21 cellular contexts compared by ENCODE assay signal in the genomic region with DNA sequence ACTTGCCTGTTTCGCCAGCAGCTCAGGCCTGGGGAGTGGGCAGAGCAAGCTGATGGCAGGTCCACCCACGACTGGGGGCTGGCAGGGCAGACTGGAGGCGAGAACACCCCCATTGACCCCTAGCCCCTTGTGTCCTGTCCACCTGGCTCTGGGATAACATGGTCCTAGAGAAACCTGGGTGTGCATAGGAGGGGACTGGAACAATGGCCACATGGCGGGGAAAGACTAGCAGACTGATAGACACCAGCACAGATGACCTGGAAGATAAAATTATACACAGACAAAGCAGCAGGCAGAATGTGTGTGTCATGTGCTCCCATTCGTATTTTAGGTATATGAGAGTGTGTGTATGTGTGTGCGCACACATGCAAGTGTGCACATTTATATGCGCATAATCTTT. TPM values are rescaled to one million over a fixed set of nuclear protein-coding genes. Genes with fewer than 3 reads are reported as not detected.
DNase-seq lines count a peak whose midpoint lies in the region; ATAC-seq, FAIRE-seq and TF ChIP-seq lines count a peak whose summit lies in the region.
"Had no signal": no experiment of that assay in that cellular context is flagged by ENCODE, and none has a peak within 500 bp of the region (broad histone marks: within the 10 kb centered on the region; RNA-seq: fewer than 3 reads in every experiment).

No MANE protein-coding gene starts in this region.

- H3K9me3 ChIP-seq in SK-N-SH (no peaks in the 10 kb centered on the region), PC-9 (ENCODE audit: insufficient read depth, low read depth) (no peaks in the 10 kb centered on the region)
- H3K9me3 ChIP-seq: Caco-2 had no signal

- CTCF ChIA-PET in SK-N-SH (lab: Yijun Ruan, JAX): no interaction called here
- CTCF ChIA-PET in PC-9 (lab: Charles Lee): interaction anchor here (0.7 kb wide), 1 partner anchor 106 kb away, joined by 4 read pairs; no protein-coding TSS in a partner anchor

- H3K36me3 ChIP-seq in SK-N-SH (replicated peaks in 1 of 2; ENCODE audit: control insufficient read depth in 1 of 2, insufficient read depth in 2 of 2, low read length in 1 of 2) (peaks cover 3 to 6% of the 10 kb centered on the region in 2 experiments), PC-9 (ENCODE audit: low read depth) (no peaks in the 10 kb centered on the region)

- H2AFZ ChIP-seq in SK-N-SH (ENCODE audit: low read depth): no peak overlapping the region
- no peak overlapping the region for H2AFZ ChIP-seq in PC-9
- H2AFZ ChIP-seq: GM23248 had no signal

- H3K4me1 ChIP-seq in SK-N-SH (ENCODE audit: control insufficient read depth in 1 of 2, insufficient read depth in 2 of 2, low read depth in 1 of 2, low read length in 1 of 2) (peaks cover 0 to 6% of the 10 kb centered on the region in 2 experiments; a peak in 1 of 4 replicates), PC-9 (replicated peaks; ENCODE audit: insufficient read depth) (no peaks in the 10 kb centered on the region)
- H3K4me1 ChIP-seq: Caco-2 had no signal

- H3K9me3 Mint-ChIP-seq in effector memory CD8-positive, alpha-beta T cell: no peaks in the 10 kb centered on the region
- H3K9me3 Mint-ChIP-seq in stimulated activated memory B cell treated with anti-CD40 and anti-IgM and Interleukin-4, amounts not matched to agents 10 μg/mL and 1 μg/mL and 100 μg/mL, for 72 hours: peaks cover 5% of the 10 kb centered on the region
- H3K9me3 Mint-ChIP-seq: CD8-positive, alpha-beta T cell had no signal

- peaks cover 23% of the 10 kb centered on the region for H3K36me3 Mint-ChIP-seq in effector memory CD8-positive, alpha-beta T cell (ENCODE audit: insufficient read depth)
- peaks cover 84% of the 10 kb centered on the region for H3K36me3 Mint-ChIP-seq in stimulated activated memory B cell treated with anti-CD40 and anti-IgM and Interleukin-4, amounts not matched to agents 10 μg/mL and 1 μg/mL and 100 μg/mL, for 72 hours

- TF ChIP-seq CTCF in SK-N-SH (IDR thresholded peaks at IDR 0.05) (no peak), PC-9 (conservative IDR thresholded peaks at IDR 0.05) (no peak)

- no peaks in the 10 kb centered on the region for H4K20me1 ChIP-seq in SK-N-SH (ENCODE audit: insufficient read depth)
- H4K20me1 ChIP-seq in PC-9 (ENCODE audit: insufficient read depth): no peaks in the 10 kb centered on the region

- no peaks in the 10 kb centered on the region for H3K79me2 ChIP-seq in SK-N-SH (ENCODE audit: insufficient read depth)
- no peaks in the 10 kb centered on the region for H3K79me2 ChIP-seq in PC-9 (ENCODE audit: low read depth)

- H3K27me3 Mint-ChIP-seq in effector memory CD8-positive, alpha-beta T cell: no peaks in the 10 kb centered on the region
- H3K27me3 Mint-ChIP-seq in stimulated activated memory B cell treated with anti-CD40 and anti-IgM and Interleukin-4, amounts not matched to agents 10 μg/mL and 1 μg/mL and 100 μg/mL, for 72 hours: no peaks in the 10 kb centered on the region

- 84% methylated on average over 6 of the region's 7 CpGs for WGBS in SK-N-SH (ENCODE audit: low lambda C conversion rate)

- H3K9ac ChIP-seq in SK-N-SH: no peak overlapping the region
- H3K9ac ChIP-seq: GM23248 had no signal

- no TSS peak for BruUV-seq in PC-9 (replicated peaks; lab: Mats Ljungman, UMichigan)

- peak; percentile 52 for DNase-seq in SK-N-SH
- DNase-seq in GM12891 (ENCODE audit: insufficient read length, low spot score): no peak
- DNase-seq in effector memory CD8-positive, alpha-beta T cell: no peak
- no peak for DNase-seq in DMS 273 (lab: John Stamatoyannopoulos, UW; ENCODE audit: unreplicated experiment)
- no peak for DNase-seq in PC-9
- DNase-seq in activated CD4-positive, alpha-beta T cell treated with anti-CD3 and anti-CD28 coated beads, Interleukin-2, amount 50 U/mL, for 4 hours: no peak
- DNase-seq: Caco-2; CD8-positive, alpha-beta T cell; DMS 273 treated with DMSO at 0.1 percent for 48 hours; GM23248; IMR-90 had no signal

- POLR2A ChIA-PET in SK-N-SH (lab: Yijun Ruan, JAX) (no interaction called here), PC-9 (lab: Charles Lee; ENCODE audit: unreplicated experiment) (no interaction called here)

- ATAC-seq in SK-N-SH treated with all-trans-retinoic acid at 6 μM for 48 hours: no peak
- ATAC-seq in effector memory CD8-positive, alpha-beta T cell (replicated peaks): no peak
- ATAC-seq in stimulated activated memory B cell treated with anti-CD40 and anti-IgM and Interleukin-4, amounts not matched to agents 10 μg/mL and 1 μg/mL and 100 μg/mL, for 72 hours: no peak
- ATAC-seq: CD8-positive, alpha-beta T cell; HCT116 had no signal

- no peak overlapping the region for H3K4me3 Mint-ChIP-seq in effector memory CD8-positive, alpha-beta T cell
- no peak overlapping the region for H3K4me3 Mint-ChIP-seq in stimulated activated memory B cell treated with anti-CD40 and anti-IgM and Interleukin-4, amounts not matched to agents 10 μg/mL and 1 μg/mL and 100 μg/mL, for 72 hours
- H3K4me3 Mint-ChIP-seq: CD14-positive monocyte; CD8-positive, alpha-beta T cell had no signal

- no peak for TF ChIP-seq EP300 in SK-N-SH (IDR thresholded peaks at IDR 0.05; ENCODE audit: borderline replicate concordance in 1 of 2, low read depth in 1 of 2, low read length in 1 of 2)

- H3K27me3 ChIP-seq in SK-N-SH (ENCODE audit: insufficient read depth) (no peaks in the 10 kb centered on the region), PC-9 (ENCODE audit: insufficient read depth, low read depth) (no peaks in the 10 kb centered on the region)

- no peaks in the 10 kb centered on the region for H3K9me2 ChIP-seq in SK-N-SH
- no peaks in the 10 kb centered on the region for H3K9me2 ChIP-seq in PC-9 (ENCODE audit: insufficient read depth)

- peaks cover 33 to 42% of the 10 kb centered on the region in 2 donors for H3K4me1 Mint-ChIP-seq in effector memory CD8-positive, alpha-beta T cell (ENCODE audit: low read depth in 2 of 2)
- H3K4me1 Mint-ChIP-seq in stimulated activated memory B cell treated with anti-CD40 and anti-IgM and Interleukin-4, amounts not matched to agents 10 μg/mL and 1 μg/mL and 100 μg/mL, for 72 hours: peaks cover 69% of the 10 kb centered on the region

- no peak for TF ChIP-seq POLR2A in GM12891 (IDR thresholded peaks at IDR 0.05; ENCODE audit: low read depth, low read length)

- FAIRE-seq in GM12891 (lab: Jason Lieb, UNC): no peak
- FAIRE-seq: GM18507, H54 had no signal

- H3K4me2 ChIP-seq in SK-N-SH (no peak overlapping the region), PC-9 (no peak overlapping the region)

- H3F3A ChIP-seq in SK-N-SH (replicated peaks; ENCODE audit: insufficient read depth): no peaks in the 10 kb centered on the region
- H3F3A ChIP-seq in PC-9 (ENCODE audit: insufficient read depth, low read depth): no peaks in the 10 kb centered on the region

- no peak for TF ChIP-seq RAD21 in SK-N-SH (IDR thresholded peaks at IDR 0.05; ENCODE audit: low read length)

- intact Hi-C loops in PC-9 (cut with micrococcal nuclease; ENCODE audit: unreplicated experiment): no loop called here

- peak overlapping the region; percentile 41 to 97 for H3K27ac Mint-ChIP-seq in effector memory CD8-positive, alpha-beta T cell
- peak overlapping the region; percentile 98 for H3K27ac Mint-ChIP-seq in stimulated activated memory B cell treated with anti-CD40 and anti-IgM and Interleukin-4, amounts not matched to agents 10 μg/mL and 1 μg/mL and 100 μg/mL, for 72 hours

- H3K4me3 ChIP-seq in SK-N-SH (ENCODE audit: low read depth in 2 of 2, low read length in 1 of 2): no peak overlapping the region
- H3K4me3 ChIP-seq in PC-9: no peak overlapping the region
- H3K4me3 ChIP-seq: GM23248 had no signal

- H3K27ac ChIP-seq in SK-N-SH (ENCODE audit: low read depth in 2 of 2, low read length in 1 of 2): peak overlapping the region in 1 of 2 experiments; percentile 45; a peak in 1 of 4 replicates
- H3K27ac ChIP-seq in PC-9: no peak overlapping the region
- H3K27ac ChIP-seq: 22Rv1, GM23248 had no signal

TF ChIP-seq in SK-N-SH, 30 proteins besides CTCF, POLR2A, EP300 and RAD21 (continues in another document):
- TF ChIP-seq GATA2 (CRISPR knock-in tag; IDR thresholded peaks at IDR 0.05): peak; percentile 47
- no peak for TF ChIP-seq ELF1 (IDR thresholded peaks at IDR 0.05)
- TF ChIP-seq EZH2phosphoT487 (IDR thresholded peaks at IDR 0.05; ENCODE audit: borderline replicate concordance, low read depth): no peak

TF ChIP-seq in SK-N-SH treated with all-trans-retinoic acid at 6 μM for 48 hours, 23 proteins besides CTCF, POLR2A, EP300 and RAD21 (continues in another document):
- TF ChIP-seq TOX (CRISPR knock-in tag; IDR thresholded peaks at IDR 0.05; ENCODE audit: borderline replicate concordance) (no peak), GLIS3 (CRISPR knock-in tag; IDR thresholded peaks at IDR 0.05) (no peak)

TF ChIP-seq in GM12891, 5 proteins besides CTCF, POLR2A, EP300 and RAD21:
- TF ChIP-seq TAF1 (IDR thresholded peaks at IDR 0.05; ENCODE audit: low read depth, low read length) (no peak), POLR2AphosphoS5 (IDR thresholded peaks at IDR 0.05; ENCODE audit: low read depth, low read length) (0 out of 2 replicates have a peak, but pooled peaks have one; percentile 24)
TF ChIP-seq in GM12891: peak in this region for 1.

RNA-seq across cellular contexts. Expression of gene NUBP1, which starts 23.5 kb away (rescaled TPM):
- polyA plus RNA-seq in SK-N-SH (2012; rRNA removed): 40.7 and 49.8 TPM in 2 replicates
- 40.5 and 41.4 TPM in 2 replicates for polyA plus RNA-seq in SK-N-SH (2012; cell fraction: cytosol; rRNA removed)
- polyA plus RNA-seq in SK-N-SH (2012; cell fraction: nucleus; rRNA removed): 19.7 and 25.3 TPM in 2 replicates
- 51.9 TPM for polyA plus RNA-seq in GM12891 (2012; ENCODE audit: low read depth, missing spikeins)
- 21.0 and 28.9 TPM in 2 replicates for total RNA-seq in PC-9 (2021)

RNA-seq across cellular contexts. Expression of gene TVP23A, which starts 51.5 kb away (rescaled TPM):
- polyA plus RNA-seq in SK-N-SH (2012; rRNA removed): 0.24 and 0.35 TPM in 2 replicates
- polyA plus RNA-seq in SK-N-SH (2012; cell fraction: cytosol; rRNA removed): 0.36 and 0.51 TPM in 2 replicates
- polyA plus RNA-seq in SK-N-SH (2012; cell fraction: nucleus; rRNA removed): 0.39 and 0.55 TPM in 2 replicates
- 3.5 TPM for polyA plus RNA-seq in GM12891 (2012; ENCODE audit: low read depth, missing spikeins)
- total RNA-seq in PC-9 (2021): not detected in 2 replicates
- total RNA-seq: A673; Caco-2; CD8-positive, alpha-beta T cell; Daoy; GM23248; HT-29; IMR-90 had no signal
- polyA plus RNA-seq: IMR-90 had no signal
